ENCODE assay signal across 8 cellular contexts in genomic region chr11:66363805-66364535, GRCh38. TPM values are rescaled to one million over a fixed set of nuclear protein-coding genes. Genes with fewer than 3 reads are reported as not detected.
DNase-seq lines count a peak whose midpoint lies in the region; ATAC-seq, FAIRE-seq and TF ChIP-seq lines count a peak whose summit lies in the region.

No MANE protein-coding gene starts in this region.

- H3K36me3 ChIP-seq in ascending aorta (no peaks in the 10 kb centered on the region), GM23248 (ENCODE audit: low read depth) (no peaks in the 10 kb centered on the region)

- in situ Hi-C loops in GM13976 (cut with MboI; ENCODE audit: low sequenced_read_pairs, unreplicated experiment): no loop called here
- in situ Hi-C loops in GM23248 (cut with MboI): no loop called here

- H3K9me3 ChIP-seq in A549 (no peaks in the 10 kb centered on the region), ascending aorta (no peaks in the 10 kb centered on the region), GM23248 (ENCODE audit: low read depth) (no peaks in the 10 kb centered on the region)

- peak; percentile 59 to 64 for DNase-seq in A549 (ENCODE audit: low read depth in 1 of 2, low spot score in 1 of 2)
- peak; percentile 87 for DNase-seq in GM13976 (ENCODE audit: low spot score)
- DNase-seq in T-helper 1 cell: peak in 4 of 5 donors; percentile 44 to 64 (median 52)
- no peak for DNase-seq in ascending aorta (ENCODE audit: low spot score in 2 of 2)
- DNase-seq in left kidney (ENCODE audit: low read depth, low spot score): peak; percentile 67
- DNase-seq in stimulated activated CD8-positive, alpha-beta memory T cell treated with anti-CD3 and anti-CD28 coated beads, Interleukin-4, amount 100 ng/mL, for 4 hours (ENCODE audit: low read depth in 2 of 2, low spot score in 1 of 2): peak; percentile 19 to 54
- DNase-seq in LoVo (ENCODE audit: low spot score): no peak
- DNase-seq in GM23248: no peak

- TF ChIP-seq EP300 in A549 (IDR thresholded peaks at IDR 0.05): no peak

- H3K4me3 ChIP-seq in A549 (no peak overlapping the region), ascending aorta (no peak overlapping the region), GM23248 (no peak overlapping the region)

- CTCF ChIA-PET in A549 (lab: Yijun Ruan, JAX): interaction anchor here (0.5 to 4.3 kb wide), 31 partner anchors 8 to 705 kb away, joined by 3 to 19 read pairs (median 4); partner anchors contain the start of genes B4GAT1, BRMS1, NPAS4 and SLC29A2

- intact Hi-C loops in ascending aorta (cut with DNase I): no loop called here

- peak; percentile 58 for TF ChIP-seq CTCF in A549 (IDR thresholded peaks at IDR 0.05)
- TF ChIP-seq CTCF in GM13976 (IDR thresholded peaks at IDR 0.05; ENCODE audit: borderline replicate concordance, control extremely low read depth, extremely low read depth, insufficient read depth, missing control alignments): peak; percentile 81
- peak in 2 of 3 experiments; percentile 36 to 44 for TF ChIP-seq CTCF in ascending aorta (IDR thresholded peaks at IDR 0.05)

- ATAC-seq in A549: peak; percentile 44 to 75; a peak in 4 of 6 replicates

- H3K4me1 ChIP-seq in A549 (no peaks in the 10 kb centered on the region), ascending aorta (no peaks in the 10 kb centered on the region), GM23248 (ENCODE audit: insufficient read depth) (no peaks in the 10 kb centered on the region)

- H2AFZ ChIP-seq in GM23248: no peak overlapping the region

- no peak for TF ChIP-seq RAD21 in A549 (conservative IDR thresholded peaks at IDR 0.05 in 1 of 2, IDR thresholded peaks at IDR 0.05 in 1 of 2)

- H3K27me3 ChIP-seq in ascending aorta: no peaks in the 10 kb centered on the region
- no peaks in the 10 kb centered on the region for H3K27me3 ChIP-seq in GM23248 (replicated peaks; ENCODE audit: insufficient read depth)

- no peak for FAIRE-seq in A549 (lab: Jason Lieb, UNC)

- POLR2A ChIA-PET in A549 (lab: Yijun Ruan, JAX): no interaction called here

- WGBS in A549 (ENCODE audit: missing lambda C conversion rate): 67% methylated on average over 12 of the region's 15 CpGs
- 72 to 79% methylated on average over 13 to 15 of the region's 15 CpGs for WGBS in GM23248 (ENCODE audit: low coverage in 1 of 2, low lambda C conversion rate in 2 of 2, missing lambda C conversion rate in 2 of 2), 2 experiments

- no peaks in the 10 kb centered on the region for H3F3A ChIP-seq in GM23248 (ENCODE audit: insufficient read depth)

- H3K4me2 ChIP-seq in A549 (no peak overlapping the region), GM23248 (ENCODE audit: unreplicated experiment) (no peak overlapping the region)

- H3K27ac ChIP-seq in A549 (no peak overlapping the region), ascending aorta (no peak overlapping the region), GM23248 (no peak overlapping the region)

- TF ChIP-seq POLR2A in A549 (IDR thresholded peaks at IDR 0.05; ENCODE audit: low read length): no peak

- no peaks in the 10 kb centered on the region for H4K20me1 ChIP-seq in GM23248 (ENCODE audit: insufficient read depth)

- no peak overlapping the region for H3K9ac ChIP-seq in GM23248

- no peaks in the 10 kb centered on the region for H3K9me2 ChIP-seq in GM23248 (ENCODE audit: insufficient read depth)

- H3K79me2 ChIP-seq in GM23248 (ENCODE audit: insufficient read depth): no peaks in the 10 kb centered on the region

TF ChIP-seq in A549, 52 proteins besides CTCF, POLR2A, EP300 and RAD21:
- no peak for TF ChIP-seq HEYL (CRISPR knock-in tag; IDR thresholded peaks at IDR 0.05)

RNA-seq across cellular contexts. Expression of gene SLC29A2, which starts 7.6 kb away (rescaled TPM):
- polyA plus RNA-seq in A549 (2011; rRNA removed) (2.6 and 3.9 TPM in 2 replicates), A549 (2017; fragmentation: RNase III; extraction: RNeasy Plus Mini Kit Qiagen cat#74134 plus additional on column Dnase treatment) (4.3 to 7.6 TPM (median 6.4 TPM) in 3 replicates), GM23248 (2016; fragmentation: Nextera tagmentation; extraction: Ambion mirVana) (not detected in 2 replicates)
- polyA plus RNA-seq in A549 (2012; cell fraction: cytosol; rRNA removed): 5.3 and 7.1 TPM in 2 replicates
- 16.3 and 21.2 TPM in 2 replicates for polyA plus RNA-seq in A549 (2012; cell fraction: nucleus; rRNA removed)
- 1.7 and 2.6 TPM in 2 replicates for polyA minus RNA-seq in A549 (2011; rRNA and poly(A)+ RNA removed)
- total RNA-seq in ascending aorta: not detected
- total RNA-seq in GM23248 (2014; rRNA removed; shearing (Covaris generic)): not detected in 2 replicates

RNA-seq across cellular contexts. Expression of gene B4GAT1, which starts 16.5 kb away (rescaled TPM):
- 11.0 and 12.2 TPM in 2 replicates for polyA plus RNA-seq in A549 (2011; rRNA removed)
- 7.8 and 11.8 TPM in 2 replicates for polyA plus RNA-seq in A549 (2012; cell fraction: cytosol; rRNA removed)
- 19.0 and 23.5 TPM in 2 replicates for polyA plus RNA-seq in A549 (2012; cell fraction: nucleus; rRNA removed)
- 15.3 to 18.7 TPM (median 18.0 TPM) in 3 replicates for polyA plus RNA-seq in A549 (2017; fragmentation: RNase III; extraction: RNeasy Plus Mini Kit Qiagen cat#74134 plus additional on column Dnase treatment)
- polyA minus RNA-seq in A549 (2011; rRNA and poly(A)+ RNA removed): 3.4 and 3.7 TPM in 2 replicates
- total RNA-seq in ascending aorta: 64.2 TPM
- 32.0 and 45.3 TPM in 2 replicates for total RNA-seq in GM23248 (2014; rRNA removed; shearing (Covaris generic))
- polyA plus RNA-seq in GM23248 (2016; fragmentation: Nextera tagmentation; extraction: Ambion mirVana): 23.9 and 26.0 TPM in 2 replicates

RNA-seq across cellular contexts. Expression of gene BRMS1, which starts 19.1 kb away (rescaled TPM):
- polyA plus RNA-seq in A549 (2011; rRNA removed) (47.4 and 56.2 TPM in 2 replicates), A549 (2017; fragmentation: RNase III; extraction: RNeasy Plus Mini Kit Qiagen cat#74134 plus additional on column Dnase treatment) (87.5 to 90.8 TPM (median 89.9 TPM) in 3 replicates), GM23248 (2016; fragmentation: Nextera tagmentation; extraction: Ambion mirVana) (45.9 and 46.2 TPM in 2 replicates)
- 74.5 and 78.7 TPM in 2 replicates for polyA plus RNA-seq in A549 (2012; cell fraction: cytosol; rRNA removed)
- 87.4 and 91.7 TPM in 2 replicates for polyA plus RNA-seq in A549 (2012; cell fraction: nucleus; rRNA removed)
- polyA minus RNA-seq in A549 (2011; rRNA and poly(A)+ RNA removed): 18.0 and 21.5 TPM in 2 replicates
- 24.8 TPM for total RNA-seq in ascending aorta
- total RNA-seq in GM23248 (2014; rRNA removed; shearing (Covaris generic)): 48.7 and 65.9 TPM in 2 replicates

RNA-seq across cellular contexts. Expression of gene RIN1, which starts 27.7 kb away (rescaled TPM):
- 2.0 and 2.3 TPM in 2 replicates for polyA plus RNA-seq in A549 (2011; rRNA removed)
- 5.5 and 9.0 TPM in 2 replicates for polyA plus RNA-seq in A549 (2012; cell fraction: cytosol; rRNA removed)
- polyA plus RNA-seq in A549 (2012; cell fraction: nucleus; rRNA removed): 24.4 and 34.7 TPM in 2 replicates
- 9.3 to 10.6 TPM (median 9.7 TPM) in 3 replicates for polyA plus RNA-seq in A549 (2017; fragmentation: RNase III; extraction: RNeasy Plus Mini Kit Qiagen cat#74134 plus additional on column Dnase treatment)
- 1.6 and 2.3 TPM in 2 replicates for polyA minus RNA-seq in A549 (2011; rRNA and poly(A)+ RNA removed)
- 28.5 TPM for total RNA-seq in ascending aorta
- 37.7 and 44.0 TPM in 2 replicates for total RNA-seq in GM23248 (2014; rRNA removed; shearing (Covaris generic))
- 16.8 and 19.1 TPM in 2 replicates for polyA plus RNA-seq in GM23248 (2016; fragmentation: Nextera tagmentation; extraction: Ambion mirVana)

RNA-seq across cellular contexts. Expression of gene CD248, which starts 47.1 kb away (rescaled TPM):
- polyA plus RNA-seq in A549 (2011; rRNA removed) (0.03 TPM in 1 of 2 replicates, not detected in the other), A549 (2017; fragmentation: RNase III; extraction: RNeasy Plus Mini Kit Qiagen cat#74134 plus additional on column Dnase treatment) (not detected in 3 replicates), GM23248 (2016; fragmentation: Nextera tagmentation; extraction: Ambion mirVana) (616 and 629 TPM in 2 replicates)
- 0.03 TPM in 1 of 2 replicates, not detected in the other for polyA plus RNA-seq in A549 (2012; cell fraction: cytosol; rRNA removed)
- polyA plus RNA-seq in A549 (2012; cell fraction: nucleus; rRNA removed): not detected in 2 replicates
- 0.15 TPM in 1 of 2 replicates, not detected in the other for polyA minus RNA-seq in A549 (2011; rRNA and poly(A)+ RNA removed)
- 193 TPM for total RNA-seq in ascending aorta
- total RNA-seq in GM23248 (2014; rRNA removed; shearing (Covaris generic)): 212 and 230 TPM in 2 replicates

Comparison
In these comparisons a context has a peak if more than half of its experiments do, and no peak if none do; other contexts are left out.
1. DNase-seq: peak in A549 (2 of 2), GM13976 (single experiment), T-helper 1 cell (4 of 5), left kidney (single experiment) and stimulated activated CD8-positive, alpha-beta memory T cell treated with anti-CD3 and anti-CD28 coated beads, Interleukin-4, amount 100 ng/mL, for 4 hours (2 of 2); none in ascending aorta (0 of 2), LoVo (single experiment) and GM23248 (single experiment).
2. Peak in every context shown above with its lines, with median percentiles within 50 percentile points of each other: CTCF ChIP-seq.